Comparison of ENCODE assay signal across 1 cellular context in the genomic region with DNA sequence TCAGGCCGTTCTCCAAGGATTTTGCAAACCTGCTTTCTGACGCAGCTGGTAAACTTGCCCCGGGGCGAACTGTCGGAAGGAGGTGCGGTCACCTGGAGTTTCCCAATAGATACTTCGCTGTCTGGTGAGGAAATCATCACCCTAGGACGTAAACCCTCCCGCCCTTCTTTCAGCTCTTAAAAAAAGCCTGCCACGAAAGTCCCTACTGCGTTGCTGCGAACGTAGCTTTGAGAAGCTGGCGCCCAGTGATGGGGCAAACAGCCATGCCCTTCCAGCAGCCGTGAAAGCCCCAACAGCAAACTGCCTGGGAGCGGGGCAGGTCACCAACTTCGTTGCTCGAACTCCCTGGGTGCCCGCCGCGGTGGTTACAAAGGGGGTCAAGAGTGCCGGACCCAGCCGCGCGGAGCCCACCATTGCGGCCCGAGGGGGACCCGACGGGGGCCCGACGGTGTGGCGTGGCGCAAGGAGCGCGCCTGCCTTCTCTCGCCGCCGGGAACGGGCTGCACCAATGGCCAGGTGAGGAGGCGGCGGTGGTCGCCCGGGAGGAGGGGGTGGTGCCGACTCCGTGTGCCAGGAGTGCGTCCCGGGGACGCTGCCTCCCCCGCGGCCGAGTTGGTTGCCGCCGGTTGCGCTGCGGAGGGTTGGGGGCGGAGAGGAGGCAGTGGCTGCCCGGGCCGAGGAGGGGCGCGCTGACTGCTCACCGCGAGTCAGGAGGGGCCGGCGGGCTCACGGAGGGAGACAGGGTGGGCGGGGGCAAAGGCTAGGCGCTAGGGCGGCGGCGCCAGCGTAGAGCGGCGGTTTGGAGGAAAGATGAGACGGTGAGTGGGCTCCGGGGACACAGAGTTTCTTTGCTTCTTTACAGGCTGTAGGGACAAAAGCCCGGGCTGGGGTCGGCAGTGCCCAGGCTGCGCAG.
TF ChIP-seq lines count a peak whose summit lies in the region.

A gene (plus strand): TSS at position 205 of the 913 bp plus-strand sequence. CDS start 24,813 bp downstream, outside the sequence.

TF ChIP-seq in HEK293, 187 proteins besides CTCF, POLR2A, EP300 and RAD21 (continued from another document):
- TF ChIP-seq, protein P1, sequence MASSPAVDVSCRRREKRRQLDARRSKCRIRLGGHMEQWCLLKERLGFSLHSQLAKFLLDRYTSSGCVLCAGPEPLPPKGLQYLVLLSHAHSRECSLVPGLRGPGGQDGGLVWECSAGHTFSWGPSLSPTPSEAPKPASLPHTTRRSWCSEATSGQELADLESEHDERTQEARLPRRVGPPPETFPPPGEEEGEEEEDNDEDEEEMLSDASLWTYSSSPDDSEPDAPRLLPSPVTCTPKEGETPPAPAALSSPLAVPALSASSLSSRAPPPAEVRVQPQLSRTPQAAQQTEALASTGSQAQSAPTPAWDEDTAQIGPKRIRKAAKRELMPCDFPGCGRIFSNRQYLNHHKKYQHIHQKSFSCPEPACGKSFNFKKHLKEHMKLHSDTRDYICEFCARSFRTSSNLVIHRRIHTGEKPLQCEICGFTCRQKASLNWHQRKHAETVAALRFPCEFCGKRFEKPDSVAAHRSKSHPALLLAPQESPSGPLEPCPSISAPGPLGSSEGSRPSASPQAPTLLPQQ (tag by site-specific recombination; IDR thresholded peaks at IDR 0.05), result peak; percentile 85
- TF ChIP-seq ZBTB20 (tag by site-specific recombination; IDR thresholded peaks at IDR 0.05), result peak; percentile 71; the same call in 1 of the 2 replicates
- 0 out of 2 replicates have a peak, but pooled peaks have one; percentile 33 for TF ChIP-seq ZNF561 (tag by site-specific recombination; IDR thresholded peaks at IDR 0.05; ENCODE audit: borderline replicate concordance)
- TF ChIP-seq, protein P2, sequence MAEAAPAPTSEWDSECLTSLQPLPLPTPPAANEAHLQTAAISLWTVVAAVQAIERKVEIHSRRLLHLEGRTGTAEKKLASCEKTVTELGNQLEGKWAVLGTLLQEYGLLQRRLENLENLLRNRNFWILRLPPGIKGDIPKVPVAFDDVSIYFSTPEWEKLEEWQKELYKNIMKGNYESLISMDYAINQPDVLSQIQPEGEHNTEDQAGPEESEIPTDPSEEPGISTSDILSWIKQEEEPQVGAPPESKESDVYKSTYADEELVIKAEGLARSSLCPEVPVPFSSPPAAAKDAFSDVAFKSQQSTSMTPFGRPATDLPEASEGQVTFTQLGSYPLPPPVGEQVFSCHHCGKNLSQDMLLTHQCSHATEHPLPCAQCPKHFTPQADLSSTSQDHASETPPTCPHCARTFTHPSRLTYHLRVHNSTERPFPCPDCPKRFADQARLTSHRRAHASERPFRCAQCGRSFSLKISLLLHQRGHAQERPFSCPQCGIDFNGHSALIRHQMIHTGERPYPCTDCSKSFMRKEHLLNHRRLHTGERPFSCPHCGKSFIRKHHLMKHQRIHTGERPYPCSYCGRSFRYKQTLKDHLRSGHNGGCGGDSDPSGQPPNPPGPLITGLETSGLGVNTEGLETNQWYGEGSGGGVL (tag by site-specific recombination; IDR thresholded peaks at IDR 0.05), result peak; percentile 74
- TF ChIP-seq, protein P3, sequence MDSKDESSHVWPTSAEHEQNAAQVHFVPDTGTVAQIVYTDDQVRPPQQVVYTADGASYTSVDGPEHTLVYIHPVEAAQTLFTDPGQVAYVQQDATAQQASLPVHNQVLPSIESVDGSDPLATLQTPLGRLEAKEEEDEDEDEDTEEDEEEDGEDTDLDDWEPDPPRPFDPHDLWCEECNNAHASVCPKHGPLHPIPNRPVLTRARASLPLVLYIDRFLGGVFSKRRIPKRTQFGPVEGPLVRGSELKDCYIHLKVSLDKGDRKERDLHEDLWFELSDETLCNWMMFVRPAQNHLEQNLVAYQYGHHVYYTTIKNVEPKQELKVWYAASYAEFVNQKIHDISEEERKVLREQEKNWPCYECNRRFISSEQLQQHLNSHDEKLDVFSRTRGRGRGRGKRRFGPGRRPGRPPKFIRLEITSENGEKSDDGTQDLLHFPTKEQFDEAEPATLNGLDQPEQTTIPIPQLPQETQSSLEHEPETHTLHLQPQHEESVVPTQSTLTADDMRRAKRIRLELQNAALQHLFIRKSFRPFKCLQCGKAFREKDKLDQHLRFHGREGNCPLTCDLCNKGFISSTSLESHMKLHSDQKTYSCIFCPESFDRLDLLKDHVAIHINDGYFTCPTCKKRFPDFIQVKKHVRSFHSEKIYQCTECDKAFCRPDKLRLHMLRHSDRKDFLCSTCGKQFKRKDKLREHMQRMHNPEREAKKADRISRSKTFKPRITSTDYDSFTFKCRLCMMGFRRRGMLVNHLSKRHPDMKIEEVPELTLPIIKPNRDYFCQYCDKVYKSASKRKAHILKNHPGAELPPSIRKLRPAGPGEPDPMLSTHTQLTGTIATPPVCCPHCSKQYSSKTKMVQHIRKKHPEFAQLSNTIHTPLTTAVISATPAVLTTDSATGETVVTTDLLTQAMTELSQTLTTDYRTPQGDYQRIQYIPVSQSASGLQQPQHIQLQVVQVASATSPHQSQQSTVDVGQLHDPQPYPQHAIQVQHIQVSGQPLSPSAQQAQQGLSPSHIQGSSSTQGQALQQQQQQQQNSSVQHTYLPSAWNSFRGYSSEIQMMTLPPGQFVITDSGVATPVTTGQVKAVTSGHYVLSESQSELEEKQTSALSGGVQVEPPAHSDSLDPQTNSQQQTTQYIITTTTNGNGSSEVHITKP (tag by site-specific recombination; IDR thresholded peaks at IDR 0.05), result peak; percentile 100
- TF ChIP-seq, protein P4, sequence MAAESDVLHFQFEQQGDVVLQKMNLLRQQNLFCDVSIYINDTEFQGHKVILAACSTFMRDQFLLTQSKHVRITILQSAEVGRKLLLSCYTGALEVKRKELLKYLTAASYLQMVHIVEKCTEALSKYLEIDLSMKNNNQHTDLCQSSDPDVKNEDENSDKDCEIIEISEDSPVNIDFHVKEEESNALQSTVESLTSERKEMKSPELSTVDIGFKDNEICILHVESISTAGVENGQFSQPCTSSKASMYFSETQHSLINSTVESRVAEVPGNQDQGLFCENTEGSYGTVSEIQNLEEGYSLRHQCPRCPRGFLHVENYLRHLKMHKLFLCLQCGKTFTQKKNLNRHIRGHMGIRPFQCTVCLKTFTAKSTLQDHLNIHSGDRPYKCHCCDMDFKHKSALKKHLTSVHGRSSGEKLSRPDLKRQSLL (tag by site-specific recombination; IDR thresholded peaks at IDR 0.05), result no peak
- TF ChIP-seq ZFHX2 (tag by site-specific recombination; conservative IDR thresholded peaks at IDR 0.05), result peak; percentile 86
- peak; percentile 53; the same call in 1 of the 2 replicates for TF ChIP-seq ZEB2 (tag by site-specific recombination; IDR thresholded peaks at IDR 0.05)
- TF ChIP-seq ZNF302 (tag by site-specific recombination; IDR thresholded peaks at IDR 0.05; ENCODE audit: low read depth), result no peak
- TF ChIP-seq, protein P5, sequence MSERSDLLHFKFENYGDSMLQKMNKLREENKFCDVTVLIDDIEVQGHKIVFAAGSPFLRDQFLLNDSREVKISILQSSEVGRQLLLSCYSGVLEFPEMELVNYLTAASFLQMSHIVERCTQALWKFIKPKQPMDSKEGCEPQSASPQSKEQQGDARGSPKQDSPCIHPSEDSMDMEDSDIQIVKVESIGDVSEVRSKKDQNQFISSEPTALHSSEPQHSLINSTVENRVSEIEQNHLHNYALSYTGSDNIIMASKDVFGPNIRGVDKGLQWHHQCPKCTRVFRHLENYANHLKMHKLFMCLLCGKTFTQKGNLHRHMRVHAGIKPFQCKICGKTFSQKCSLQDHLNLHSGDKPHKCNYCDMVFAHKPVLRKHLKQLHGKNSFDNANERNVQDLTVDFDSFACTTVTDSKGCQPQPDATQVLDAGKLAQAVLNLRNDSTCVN (tag by site-specific recombination; optimal IDR thresholded peaks at IDR 0.05), result peak; percentile 78
- TF ChIP-seq ZIC2 (tag by site-specific recombination; IDR thresholded peaks at IDR 0.05), result peak; percentile 80
- TF ChIP-seq, protein P6, sequence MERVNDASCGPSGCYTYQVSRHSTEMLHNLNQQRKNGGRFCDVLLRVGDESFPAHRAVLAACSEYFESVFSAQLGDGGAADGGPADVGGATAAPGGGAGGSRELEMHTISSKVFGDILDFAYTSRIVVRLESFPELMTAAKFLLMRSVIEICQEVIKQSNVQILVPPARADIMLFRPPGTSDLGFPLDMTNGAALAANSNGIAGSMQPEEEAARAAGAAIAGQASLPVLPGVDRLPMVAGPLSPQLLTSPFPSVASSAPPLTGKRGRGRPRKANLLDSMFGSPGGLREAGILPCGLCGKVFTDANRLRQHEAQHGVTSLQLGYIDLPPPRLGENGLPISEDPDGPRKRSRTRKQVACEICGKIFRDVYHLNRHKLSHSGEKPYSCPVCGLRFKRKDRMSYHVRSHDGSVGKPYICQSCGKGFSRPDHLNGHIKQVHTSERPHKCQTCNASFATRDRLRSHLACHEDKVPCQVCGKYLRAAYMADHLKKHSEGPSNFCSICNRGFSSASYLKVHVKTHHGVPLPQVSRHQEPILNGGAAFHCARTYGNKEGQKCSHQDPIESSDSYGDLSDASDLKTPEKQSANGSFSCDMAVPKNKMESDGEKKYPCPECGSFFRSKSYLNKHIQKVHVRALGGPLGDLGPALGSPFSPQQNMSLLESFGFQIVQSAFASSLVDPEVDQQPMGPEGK (tag by site-specific recombination; IDR thresholded peaks at IDR 0.05), result peak; percentile 81
- TF ChIP-seq KLF16 (tag by site-specific recombination; IDR thresholded peaks at IDR 0.05), result peak; percentile 68; the same call in 1 of the 2 replicates
- TF ChIP-seq MEIS1 (CRISPR knock-in tag; IDR thresholded peaks at IDR 0.05; ENCODE audit: borderline replicate concordance), result no peak
- TF ChIP-seq, protein P7, sequence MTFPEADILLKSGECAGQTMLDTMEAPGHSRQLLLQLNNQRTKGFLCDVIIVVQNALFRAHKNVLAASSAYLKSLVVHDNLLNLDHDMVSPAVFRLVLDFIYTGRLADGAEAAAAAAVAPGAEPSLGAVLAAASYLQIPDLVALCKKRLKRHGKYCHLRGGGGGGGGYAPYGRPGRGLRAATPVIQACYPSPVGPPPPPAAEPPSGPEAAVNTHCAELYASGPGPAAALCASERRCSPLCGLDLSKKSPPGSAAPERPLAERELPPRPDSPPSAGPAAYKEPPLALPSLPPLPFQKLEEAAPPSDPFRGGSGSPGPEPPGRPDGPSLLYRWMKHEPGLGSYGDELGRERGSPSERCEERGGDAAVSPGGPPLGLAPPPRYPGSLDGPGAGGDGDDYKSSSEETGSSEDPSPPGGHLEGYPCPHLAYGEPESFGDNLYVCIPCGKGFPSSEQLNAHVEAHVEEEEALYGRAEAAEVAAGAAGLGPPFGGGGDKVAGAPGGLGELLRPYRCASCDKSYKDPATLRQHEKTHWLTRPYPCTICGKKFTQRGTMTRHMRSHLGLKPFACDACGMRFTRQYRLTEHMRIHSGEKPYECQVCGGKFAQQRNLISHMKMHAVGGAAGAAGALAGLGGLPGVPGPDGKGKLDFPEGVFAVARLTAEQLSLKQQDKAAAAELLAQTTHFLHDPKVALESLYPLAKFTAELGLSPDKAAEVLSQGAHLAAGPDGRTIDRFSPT (tag by site-specific recombination; IDR thresholded peaks at IDR 0.05), result peak; percentile 52; the same call in 1 of the 2 replicates
- no peak for TF ChIP-seq ZNF292 (tag by site-specific recombination; IDR thresholded peaks at IDR 0.05; ENCODE audit: borderline replicate concordance, low read depth)
- TF ChIP-seq ZNF658 (tag by site-specific recombination; IDR thresholded peaks at IDR 0.05), result no peak
- peak; percentile 60; the same call in 1 of the 2 replicates for TF ChIP-seq ZSCAN30 (tag by site-specific recombination; IDR thresholded peaks at IDR 0.05)
- TF ChIP-seq ZBTB21 (tag by site-specific recombination; IDR thresholded peaks at IDR 0.05), result no peak
- 0 out of 2 replicates have a peak, but pooled peaks have one; percentile 53 for TF ChIP-seq ZNF324 (tag by site-specific recombination; IDR thresholded peaks at IDR 0.05)
